ENCODE assay signal across 33 cellular contexts in genomic region chr22:45972868-45973212, GRCh38. TPM values are rescaled to one million over a fixed set of nuclear protein-coding genes. Genes with fewer than 3 reads are reported as not detected.
DNase-seq lines count a peak whose midpoint lies in the region; ATAC-seq and TF ChIP-seq lines count a peak whose summit lies in the region.
"Had no signal": no experiment of that assay in that cellular context is flagged by ENCODE, and none has a peak within 500 bp of the region (broad histone marks: within the 10 kb centered on the region; RNA-seq: fewer than 3 reads in every experiment).

No MANE protein-coding gene starts in this region.

- TF ChIP-seq POLR2A in ovary (IDR thresholded peaks at IDR 0.05): no peak

- no peak overlapping the region for H3K27ac Mint-ChIP-seq in type B pancreatic cell
- H3K27ac Mint-ChIP-seq: activated T-helper 2 cell treated with anti-CD3 and anti-CD28 coated beads, Interferon-gamma antibody, Interleukin-2, Interleukin-4, amounts not matched to agents 10 μg/mL and 5 μg/mL and 100 μg/mL, durations not matched to agents 14 hours and 24 hours and 36 hours; CD8-positive, alpha-beta T cell; T-helper 2 cell treated with Interferon-gamma antibody and Interleukin-4, amounts not matched to agents 5 μg/mL and 100 μg/mL, for 36 hours had no signal

- no peaks in the 10 kb centered on the region for H3F3A ChIP-seq in SK-N-SH (replicated peaks; ENCODE audit: insufficient read depth)

- no peak overlapping the region for H3K9ac ChIP-seq in SK-N-SH

- intact Hi-C loops in ovary (cut with DNase I): no loop called here

- H2AFZ ChIP-seq in SK-N-SH (ENCODE audit: low read depth): no peak overlapping the region

- DNase-seq in SK-N-SH (peak; percentile 34), WERI-Rb-1 (no peak), foreskin keratinocyte (no peak), type B pancreatic cell (ENCODE audit: extremely low spot score, unreplicated experiment) (no peak), NOMO-1 treated with DMSO at 0.1 percent for 48 hours (lab: John Stamatoyannopoulos, UW; ENCODE audit: unreplicated experiment) (no peak), NK-92 (lab: John Stamatoyannopoulos, UW; ENCODE audit: unreplicated experiment) (no peak), ovary (no peak)
- DNase-seq: activated CD4-positive, alpha-beta T cell treated with anti-CD3 and anti-CD28 coated beads for 4 hours; activated naive CD4-positive, alpha-beta T cell treated with anti-CD3 and anti-CD28 coated beads, Interleukin-2, amount 50 U/mL, for 16 hours; amniotic stem cell; CD8-positive, alpha-beta T cell; glutamatergic neuron; HCEC 1CT; left ventricle myocardium inferior; mesenchymal stem cell; NCI-H1048; NCI-H2171; NCI-H510A treated with DMSO at 0.1 percent for 48 hours; NK-92 treated with Interleukin-12 subunit alpha and Interleukin-12 subunit beta, amount 100 ng/mL, for 24 hours; PC-3; Right ventricle myocardium superior; sigmoid colon; stimulated activated CD4-positive, alpha-beta T cell treated with anti-CD3 and anti-CD28 coated beads, Interleukin-12 subunit alpha, Interleukin-12 subunit beta, amount 100 ng/mL, for 4 hours; stimulated activated CD4-positive, alpha-beta T cell treated with anti-CD3 and anti-CD28 coated beads, Interleukin-2, amount 100 ng/mL, for 48 hours; stomach; thyroid gland had no signal

- no peaks in the 10 kb centered on the region for H3K9me2 ChIP-seq in SK-N-SH

- H3K4me1 ChIP-seq in SK-N-SH (ENCODE audit: control insufficient read depth in 1 of 2, insufficient read depth in 2 of 2, low read depth in 1 of 2, low read length in 1 of 2) (peaks cover 4 to 5% of the 10 kb centered on the region in 2 experiments; a peak in 2 of 4 replicates), foreskin keratinocyte (peaks cover 19% of the 10 kb centered on the region), ovary (ENCODE audit: insufficient read depth) (peaks cover 9% of the 10 kb centered on the region)

- CTCF ChIA-PET in SK-N-SH (lab: Yijun Ruan, JAX): interaction anchor here (1.1 to 6.3 kb wide), 8 partner anchors 9 to 395 kb away, joined by 3 to 36 read pairs (median 6); no protein-coding TSS in a partner anchor

- H3K27ac ChIP-seq in SK-N-SH (ENCODE audit: low read depth in 2 of 2, low read length in 1 of 2): no peak overlapping the region
- no peak overlapping the region for H3K27ac ChIP-seq in WERI-Rb-1
- H3K27ac ChIP-seq in foreskin keratinocyte: no peak overlapping the region
- H3K27ac ChIP-seq in ovary: no peak overlapping the region
- H3K27ac ChIP-seq: epithelial cell of prostate, left ventricle myocardium inferior, sigmoid colon, stomach, thyroid gland had no signal

- no peaks in the 10 kb centered on the region for H3K36me3 ChIP-seq in SK-N-SH (replicated peaks in 1 of 2; ENCODE audit: control insufficient read depth in 1 of 2, insufficient read depth in 2 of 2, low read length in 1 of 2)
- H3K36me3 ChIP-seq in WERI-Rb-1: no peaks in the 10 kb centered on the region
- H3K36me3 ChIP-seq in ovary: no peaks in the 10 kb centered on the region
- H3K36me3 ChIP-seq: left ventricle myocardium inferior, sigmoid colon, stomach, thyroid gland had no signal

- no peak overlapping the region for H3K4me2 ChIP-seq in SK-N-SH

- POLR2A ChIA-PET in SK-N-SH (lab: Yijun Ruan, JAX): no interaction called here

- H4K20me1 ChIP-seq in SK-N-SH (ENCODE audit: insufficient read depth): 0 out of 2 replicates have a peak, but pooled peaks cover 8% of the 10 kb centered on the region

- no peaks in the 10 kb centered on the region for H3K36me3 Mint-ChIP-seq in type B pancreatic cell
- H3K36me3 Mint-ChIP-seq: CD8-positive, alpha-beta T cell had no signal

- H3K27me3 ChIP-seq in SK-N-SH (ENCODE audit: insufficient read depth) (peaks cover 57% of the 10 kb centered on the region), WERI-Rb-1 (ENCODE audit: insufficient read depth, low read depth, severe bottlenecking) (peaks cover 83% of the 10 kb centered on the region), foreskin keratinocyte (peaks cover 4% of the 10 kb centered on the region), ovary (peaks cover 5% of the 10 kb centered on the region)

- TF ChIP-seq RAD21 in SK-N-SH (IDR thresholded peaks at IDR 0.05; ENCODE audit: low read length): no peak

- ATAC-seq in SK-N-SH treated with all-trans-retinoic acid at 6 μM for 48 hours (no peak), foreskin keratinocyte (no peak)
- ATAC-seq: CD8-positive, alpha-beta T cell; HepG2; PC-3 had no signal

- peaks cover 57% of the 10 kb centered on the region for H3K27me3 Mint-ChIP-seq in type B pancreatic cell

- TF ChIP-seq CTCF in SK-N-SH (IDR thresholded peaks at IDR 0.05) (no peak), WERI-Rb-1 (IDR thresholded peaks at IDR 0.05; ENCODE audit: low read depth, low read length) (peak; percentile 17; the same call in 1 of the 2 replicates), foreskin keratinocyte (conservative IDR thresholded peaks at IDR 0.05) (peak; percentile 19), type B pancreatic cell (conservative IDR thresholded peaks at IDR 0.05) (no peak), ovary (IDR thresholded peaks at IDR 0.05) (no peak)

- H3K4me3 ChIP-seq in SK-N-SH (ENCODE audit: low read depth in 2 of 2, low read length in 1 of 2): no peak overlapping the region
- no peak overlapping the region for H3K4me3 ChIP-seq in WERI-Rb-1 (ENCODE audit: low read depth, low read length)
- H3K4me3 ChIP-seq in ovary: no peak overlapping the region
- H3K4me3 ChIP-seq: thyroid gland had no signal

- H3K79me2 ChIP-seq in SK-N-SH (ENCODE audit: insufficient read depth): no peaks in the 10 kb centered on the region

- no peak for TF ChIP-seq EP300 in SK-N-SH (IDR thresholded peaks at IDR 0.05; ENCODE audit: borderline replicate concordance in 1 of 2, low read depth in 1 of 2, low read length in 1 of 2)
- no peak for TF ChIP-seq EP300 in ovary (IDR thresholded peaks at IDR 0.05)

- peaks cover 11% of the 10 kb centered on the region for H3K4me1 Mint-ChIP-seq in type B pancreatic cell (ENCODE audit: unreplicated experiment)

- H3K4me3 Mint-ChIP-seq in type B pancreatic cell: peak overlapping the region; percentile 79
- H3K4me3 Mint-ChIP-seq: CD8-positive, alpha-beta T cell; T-helper 2 cell treated with Interferon-gamma antibody and Interleukin-4, amounts not matched to agents 5 μg/mL and 100 μg/mL, for 36 hours had no signal

- H3K9me3 ChIP-seq in SK-N-SH (no peaks in the 10 kb centered on the region), WERI-Rb-1 (ENCODE audit: severe bottlenecking) (no peaks in the 10 kb centered on the region), ovary (no peaks in the 10 kb centered on the region)
- H3K9me3 ChIP-seq: left ventricle myocardium inferior, sigmoid colon, stomach, thyroid gland had no signal

- no peaks in the 10 kb centered on the region for H3K9me3 Mint-ChIP-seq in type B pancreatic cell
- H3K9me3 Mint-ChIP-seq: activated T-helper 2 cell treated with anti-CD3 and anti-CD28 coated beads, Interferon-gamma antibody, Interleukin-2, Interleukin-4, amounts not matched to agents 10 μg/mL and 5 μg/mL and 100 μg/mL, durations not matched to agents 14 hours and 24 hours and 36 hours; CD8-positive, alpha-beta T cell; T-helper 2 cell treated with Interferon-gamma antibody and Interleukin-4, amounts not matched to agents 5 μg/mL and 100 μg/mL, for 36 hours had no signal

- WGBS in SK-N-SH (ENCODE audit: low lambda C conversion rate): 56% methylated on average over 5 of the region's 9 CpGs
- 73 to 77% (median 77%) methylated on average over 9 of the region's 9 CpGs for WGBS in ovary, 3 donors

TF ChIP-seq in SK-N-SH, 30 proteins besides CTCF, POLR2A, EP300 and RAD21:
- TF ChIP-seq MEF2A (IDR thresholded peaks at IDR 0.05; ENCODE audit: borderline replicate concordance, low read depth) (no peak), YY1 (IDR thresholded peaks at IDR 0.05; ENCODE audit: low read depth) (no peak), RFX5 (IDR thresholded peaks at IDR 0.05; ENCODE audit: low read length) (no peak)
TF ChIP-seq in SK-N-SH: peak in this region for 0.

TF ChIP-seq in SK-N-SH treated with all-trans-retinoic acid at 6 μM for 48 hours, 23 proteins besides CTCF, POLR2A, EP300 and RAD21 (continues in another document):
- no peak for TF ChIP-seq ESRRG (CRISPR knock-in tag; IDR thresholded peaks at IDR 0.05)
- TF ChIP-seq OSR1 (CRISPR knock-in tag; IDR thresholded peaks at IDR 0.05): no peak
- no peak for TF ChIP-seq BACH2 (CRISPR knock-in tag; IDR thresholded peaks at IDR 0.05; ENCODE audit: borderline replicate concordance)
- TF ChIP-seq, protein P1, sequence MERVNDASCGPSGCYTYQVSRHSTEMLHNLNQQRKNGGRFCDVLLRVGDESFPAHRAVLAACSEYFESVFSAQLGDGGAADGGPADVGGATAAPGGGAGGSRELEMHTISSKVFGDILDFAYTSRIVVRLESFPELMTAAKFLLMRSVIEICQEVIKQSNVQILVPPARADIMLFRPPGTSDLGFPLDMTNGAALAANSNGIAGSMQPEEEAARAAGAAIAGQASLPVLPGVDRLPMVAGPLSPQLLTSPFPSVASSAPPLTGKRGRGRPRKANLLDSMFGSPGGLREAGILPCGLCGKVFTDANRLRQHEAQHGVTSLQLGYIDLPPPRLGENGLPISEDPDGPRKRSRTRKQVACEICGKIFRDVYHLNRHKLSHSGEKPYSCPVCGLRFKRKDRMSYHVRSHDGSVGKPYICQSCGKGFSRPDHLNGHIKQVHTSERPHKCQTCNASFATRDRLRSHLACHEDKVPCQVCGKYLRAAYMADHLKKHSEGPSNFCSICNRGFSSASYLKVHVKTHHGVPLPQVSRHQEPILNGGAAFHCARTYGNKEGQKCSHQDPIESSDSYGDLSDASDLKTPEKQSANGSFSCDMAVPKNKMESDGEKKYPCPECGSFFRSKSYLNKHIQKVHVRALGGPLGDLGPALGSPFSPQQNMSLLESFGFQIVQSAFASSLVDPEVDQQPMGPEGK (CRISPR knock-in tag; IDR thresholded peaks at IDR 0.05; ENCODE audit: borderline replicate concordance): no peak
- TF ChIP-seq ZC3H10 (CRISPR knock-in tag; IDR thresholded peaks at IDR 0.05): no peak
- TF ChIP-seq ZFP3 (CRISPR knock-in tag; IDR thresholded peaks at IDR 0.05): no peak
- TF ChIP-seq ZNF565 (CRISPR knock-in tag; conservative IDR thresholded peaks at IDR 0.05; ENCODE audit: low read depth): no peak

RNA-seq across cellular contexts. Expression of gene WNT7B, which starts 4.1 kb away (rescaled TPM):
- polyA plus RNA-seq in SK-N-SH (2012; rRNA removed): 0.13 TPM in 1 of 2 replicates, not detected in the other
- polyA plus RNA-seq in SK-N-SH (2012; cell fraction: cytosol; rRNA removed): 0.01 and 0.20 TPM in 2 replicates
- polyA plus RNA-seq in SK-N-SH (2012; cell fraction: nucleus; rRNA removed): 0.08 TPM in 2 replicates
- total RNA-seq in foreskin keratinocyte: 9.5 and 41.8 TPM in 2 replicates
- polyA plus RNA-seq in foreskin keratinocyte: 14.0 and 50.2 TPM in 2 replicates
- total RNA-seq in type B pancreatic cell (ENCODE audit: low replicate concordance): 14.8 and 16.4 TPM in 2 replicates
- 1 to 10 TPM in 1 of 7 donors, under 1 TPM in 3, not detected in 3; 0.22 to 2.5 (median 0.59) TPM for total RNA-seq in ovary
- polyA plus RNA-seq in ovary: not detected
- total RNA-seq: activated T-helper 2 cell treated with anti-CD3 and anti-CD28 coated beads, Interferon-gamma antibody, Interleukin-2, Interleukin-4, amounts not matched to agents 10 μg/mL and 5 μg/mL and 100 μg/mL, durations not matched to agents 14 hours and 24 hours and 36 hours; CD8-positive, alpha-beta T cell; left ventricle myocardium inferior; LHCN-M2; pulmonary artery endothelial cell; Right ventricle myocardium superior; sigmoid colon; stomach had no signal
- polyA plus RNA-seq: HepG2, sigmoid colon had no signal

Comparison
In these comparisons a context has a peak if more than half of its experiments do, and no peak if none do; other contexts are left out.
1. CTCF ChIP-seq: peak in WERI-Rb-1 (single experiment) and foreskin keratinocyte (single experiment); none in SK-N-SH (single experiment), type B pancreatic cell (single experiment) and ovary (0 of 3).